ENCODE assay signal across 9 cellular contexts in genomic region chr20:21571841-21572690, GRCh38. TPM values are rescaled to one million over a fixed set of nuclear protein-coding genes. Genes with fewer than 3 reads are reported as not detected.
A peak's percentile ranks its signal among the peaks of the same experiment; 100 is the strongest.
DNase-seq lines count a peak whose midpoint lies in the region; ATAC-seq and TF ChIP-seq lines count a peak whose summit lies in the region.
"Had no signal": no experiment of that assay in that cellular context is flagged by ENCODE, and none has a peak within 500 bp of the region (broad histone marks: within the 10 kb centered on the region; RNA-seq: fewer than 3 reads in every experiment).

No MANE protein-coding gene starts in this region.

- no peaks in the 10 kb centered on the region for H3K9me3 Mint-ChIP-seq in WTC11
- H3K9me3 Mint-ChIP-seq: CD8-positive, alpha-beta memory T cell had no signal

- H3K9me2 ChIP-seq in hepatocyte (replicated peaks; ENCODE audit: insufficient read depth), result no peaks in the 10 kb centered on the region

- no peaks in the 10 kb centered on the region; the same call in 1 of the 2 replicates for H3K27me3 Mint-ChIP-seq in WTC11 (ENCODE audit: low read depth)

- H3K9me3 ChIP-seq in hepatocyte (ENCODE audit: low read depth), result no peaks in the 10 kb centered on the region
- no peaks in the 10 kb centered on the region for H3K9me3 ChIP-seq in tibial artery

- no peaks in the 10 kb centered on the region for H4K20me1 ChIP-seq in hepatocyte (ENCODE audit: insufficient read depth, poor library complexity, severe bottlenecking)

- H3K79me2 ChIP-seq in hepatocyte, result no peaks in the 10 kb centered on the region

- H3K4me1 ChIP-seq in hepatocyte (ENCODE audit: insufficient read depth), result no peaks in the 10 kb centered on the region
- H3K4me1 ChIP-seq in tibial artery, result no peaks in the 10 kb centered on the region

- H3K4me1 Mint-ChIP-seq in WTC11, result peaks cover 37% of the 10 kb centered on the region
- H3K4me1 Mint-ChIP-seq: CD8-positive, alpha-beta memory T cell had no signal

- H3K4me3 Mint-ChIP-seq in WTC11, result no peak overlapping the region
- H3K4me3 Mint-ChIP-seq: CD8-positive, alpha-beta memory T cell had no signal

- H3K27me3 ChIP-seq in hepatocyte, result peaks cover 19% of the 10 kb centered on the region
- peaks cover 0 to 26% of the 10 kb centered on the region in 2 donors for H3K27me3 ChIP-seq in tibial artery

- H3K36me3 ChIP-seq in hepatocyte (replicated peaks; ENCODE audit: insufficient read depth, low read depth) (no peaks in the 10 kb centered on the region), tibial artery (no peaks in the 10 kb centered on the region)

- H3K4me3 ChIP-seq in hepatocyte (no peak overlapping the region), tibial artery (no peak overlapping the region)

- intact Hi-C loops in tibial artery (cut with DNase I; ENCODE audit: low total_unique reads), result no loop called here

- H3K27ac ChIP-seq in hepatocyte (no peak overlapping the region), tibial artery (no peak overlapping the region)

- DNase-seq in NCI-H1105 treated with DMSO at 0.1 percent for 48 hours (lab: John Stamatoyannopoulos, UW) (peak; percentile 35), NCI-H1105 (lab: John Stamatoyannopoulos, UW) (no peak), HEK293T (ENCODE audit: extremely low spot score) (peak; percentile 39), WTC11 (ENCODE audit: low spot score) (peak; percentile 33), hepatocyte (ENCODE audit: low spot score) (peak; percentile 23), tibial artery (no peak), LoVo (ENCODE audit: low spot score) (no peak)

- H3K4me2 ChIP-seq in hepatocyte, result no peak overlapping the region

- H3K36me3 Mint-ChIP-seq in WTC11, result no peaks in the 10 kb centered on the region
- H3K36me3 Mint-ChIP-seq: CD8-positive, alpha-beta memory T cell had no signal

- POLR2A ChIA-PET in HEK293T (lab: Yijun Ruan, JAX) (no interaction called here), WTC11 (lab: Charles Lee) (interaction anchor here (0.6 kb wide), 1 partner anchor 546 kb away, joined by 4 read pairs; no protein-coding TSS in a partner anchor)

- peak; percentile 97 for TF ChIP-seq CTCF in WTC11 (IDR thresholded peaks at IDR 0.05)
- TF ChIP-seq CTCF in hepatocyte (IDR thresholded peaks at IDR 0.05; ENCODE audit: poor library complexity), result peak; percentile 90
- TF ChIP-seq CTCF in tibial artery (IDR thresholded peaks at IDR 0.05), result peak; percentile 63 to 72

- no peak overlapping the region for H3K27ac Mint-ChIP-seq in WTC11

- WGBS in hepatocyte (ENCODE audit: low lambda C conversion rate, missing lambda C conversion rate), result 46% methylated on average over 15 of the region's 15 CpGs

- CTCF ChIA-PET in HEK293T (lab: Yijun Ruan, JAX) (interaction anchor here (0.6 to 0.9 kb wide), 4 partner anchors 13 to 735 kb away, joined by 3 read pairs; no protein-coding TSS in a partner anchor), WTC11 (lab: Charles Lee) (interaction anchor here (0.5 to 2.7 kb wide), 21 partner anchors 9 to 1463 kb away, joined by 3 to 41 read pairs (median 6); no protein-coding TSS in a partner anchor)

- H2AFZ ChIP-seq in hepatocyte, result no peak overlapping the region

- ATAC-seq in WTC11 (peak; percentile 19; the same call in 1 of the 2 replicates), GM19397 (IDR thresholded peaks at IDR 0.05; ENCODE audit: unreplicated experiment) (no peak)

TF ChIP-seq in HEK293T, 16 proteins besides CTCF, POLR2A, EP300 and RAD21:
- TF ChIP-seq LEF1 (IDR thresholded peaks at IDR 0.05; ENCODE audit: borderline replicate concordance) (no peak), PKNOX1 (IDR thresholded peaks at IDR 0.05) (no peak), SP1 (IDR thresholded peaks at IDR 0.05) (no peak), TARDBP (IDR thresholded peaks at IDR 0.05) (no peak), FOXA1 (IDR thresholded peaks at IDR 0.05) (no peak), SUZ12 (IDR thresholded peaks at IDR 0.05) (no peak), CTBP1 (IDR thresholded peaks at IDR 0.05; ENCODE audit: borderline replicate concordance) (no peak)
TF ChIP-seq in HEK293T: peak in this region for 0.

TF ChIP-seq in WTC11, 78 proteins besides CTCF, POLR2A, EP300 and RAD21:
- TF ChIP-seq MAX (CRISPR knock-in tag; IDR thresholded peaks at IDR 0.05), result no peak
TF ChIP-seq in WTC11: peak in this region for 0.

RNA-seq across cellular contexts. Expression of gene NKX2-2, which starts 58.2 kb away (rescaled TPM):
- total RNA-seq in WTC11 (2021) (not detected in 3 replicates), hepatocyte (0.33 TPM in 1 of 2 replicates, not detected in the other)
- not detected in 2 replicates for polyA plus RNA-seq in hepatocyte
- total RNA-seq: CD8-positive, alpha-beta memory T cell had no signal
- polyA plus RNA-seq: CD8-positive, alpha-beta memory T cell had no signal

Comparison
In these comparisons a context has a peak if more than half of its experiments do, and no peak if none do; other contexts are left out.
1. DNase-seq: peak in NCI-H1105 treated with DMSO at 0.1 percent for 48 hours (single experiment), HEK293T (single experiment), WTC11 (single experiment) and hepatocyte (single experiment); none in NCI-H1105 (single experiment), tibial artery (0 of 2) and LoVo (single experiment).
2. Peak in every context shown above with its lines, with median percentiles within 50 percentile points of each other: CTCF ChIP-seq.